1 cellular context compared by ENCODE assay signal in the genomic region with DNA sequence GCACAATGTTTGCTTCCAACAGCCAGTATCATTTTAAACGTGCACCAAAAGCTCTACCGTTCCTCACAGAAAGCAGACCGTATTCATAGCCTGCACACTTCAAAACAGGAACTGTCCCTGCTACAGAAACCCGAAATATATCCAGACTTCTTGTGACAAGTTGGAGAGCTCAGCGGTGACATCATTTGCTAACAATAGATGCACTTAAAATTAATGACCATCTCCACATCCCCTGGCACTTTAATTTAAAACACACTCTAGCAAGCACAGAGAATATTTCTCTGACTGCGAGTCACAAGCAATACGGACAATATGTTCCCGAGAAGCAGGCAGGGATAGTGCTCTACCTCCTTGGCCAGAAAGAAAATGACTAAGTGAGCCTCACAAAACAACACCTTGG.
TF ChIP-seq lines count a peak whose summit lies in the region.

No MANE protein-coding gene starts in this region.

TF ChIP-seq in GM12878, 131 proteins besides CTCF, POLR2A, EP300 and RAD21 (continued from another document and continues in another):
- TF ChIP-seq, protein P1, sequence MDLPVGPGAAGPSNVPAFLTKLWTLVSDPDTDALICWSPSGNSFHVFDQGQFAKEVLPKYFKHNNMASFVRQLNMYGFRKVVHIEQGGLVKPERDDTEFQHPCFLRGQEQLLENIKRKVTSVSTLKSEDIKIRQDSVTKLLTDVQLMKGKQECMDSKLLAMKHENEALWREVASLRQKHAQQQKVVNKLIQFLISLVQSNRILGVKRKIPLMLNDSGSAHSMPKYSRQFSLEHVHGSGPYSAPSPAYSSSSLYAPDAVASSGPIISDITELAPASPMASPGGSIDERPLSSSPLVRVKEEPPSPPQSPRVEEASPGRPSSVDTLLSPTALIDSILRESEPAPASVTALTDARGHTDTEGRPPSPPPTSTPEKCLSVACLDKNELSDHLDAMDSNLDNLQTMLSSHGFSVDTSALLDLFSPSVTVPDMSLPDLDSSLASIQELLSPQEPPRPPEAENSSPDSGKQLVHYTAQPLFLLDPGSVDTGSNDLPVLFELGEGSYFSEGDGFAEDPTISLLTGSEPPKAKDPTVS (IDR thresholded peaks at IDR 0.05; ENCODE audit: low read depth, low read length): no peak
- TF ChIP-seq POU2F2 (IDR thresholded peaks at IDR 0.05; ENCODE audit: borderline replicate concordance, low read depth, low read length): no peak
- TF ChIP-seq, protein P2, sequence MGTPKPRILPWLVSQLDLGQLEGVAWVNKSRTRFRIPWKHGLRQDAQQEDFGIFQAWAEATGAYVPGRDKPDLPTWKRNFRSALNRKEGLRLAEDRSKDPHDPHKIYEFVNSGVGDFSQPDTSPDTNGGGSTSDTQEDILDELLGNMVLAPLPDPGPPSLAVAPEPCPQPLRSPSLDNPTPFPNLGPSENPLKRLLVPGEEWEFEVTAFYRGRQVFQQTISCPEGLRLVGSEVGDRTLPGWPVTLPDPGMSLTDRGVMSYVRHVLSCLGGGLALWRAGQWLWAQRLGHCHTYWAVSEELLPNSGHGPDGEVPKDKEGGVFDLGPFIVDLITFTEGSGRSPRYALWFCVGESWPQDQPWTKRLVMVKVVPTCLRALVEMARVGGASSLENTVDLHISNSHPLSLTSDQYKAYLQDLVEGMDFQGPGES (IDR thresholded peaks at IDR 0.05): no peak
- no peak for TF ChIP-seq CREM (IDR thresholded peaks at IDR 0.05; ENCODE audit: low read depth)
- TF ChIP-seq JUNB (IDR thresholded peaks at IDR 0.05): peak; percentile 26; the same call in 1 of the 2 replicates
- no peak for TF ChIP-seq HCFC1 (IDR thresholded peaks at IDR 0.05; ENCODE audit: low read length)
- TF ChIP-seq FOXM1 (IDR thresholded peaks at IDR 0.05; ENCODE audit: low read depth, low read length): no peak
- TF ChIP-seq, protein P3, sequence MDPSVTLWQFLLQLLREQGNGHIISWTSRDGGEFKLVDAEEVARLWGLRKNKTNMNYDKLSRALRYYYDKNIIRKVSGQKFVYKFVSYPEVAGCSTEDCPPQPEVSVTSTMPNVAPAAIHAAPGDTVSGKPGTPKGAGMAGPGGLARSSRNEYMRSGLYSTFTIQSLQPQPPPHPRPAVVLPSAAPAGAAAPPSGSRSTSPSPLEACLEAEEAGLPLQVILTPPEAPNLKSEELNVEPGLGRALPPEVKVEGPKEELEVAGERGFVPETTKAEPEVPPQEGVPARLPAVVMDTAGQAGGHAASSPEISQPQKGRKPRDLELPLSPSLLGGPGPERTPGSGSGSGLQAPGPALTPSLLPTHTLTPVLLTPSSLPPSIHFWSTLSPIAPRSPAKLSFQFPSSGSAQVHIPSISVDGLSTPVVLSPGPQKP (IDR thresholded peaks at IDR 0.05; ENCODE audit: low read depth, low read length): no peak
- no peak for TF ChIP-seq MTA2 (IDR thresholded peaks at IDR 0.05; ENCODE audit: low read depth)
- TF ChIP-seq ZBED1 (IDR thresholded peaks at IDR 0.05; ENCODE audit: borderline replicate concordance): no peak
- TF ChIP-seq TBL1XR1 (IDR thresholded peaks at IDR 0.05; ENCODE audit: low read depth, low read length): no peak
- TF ChIP-seq NR2F1 (conservative IDR thresholded peaks at IDR 0.05): no peak
- TF ChIP-seq CHD4 (IDR thresholded peaks at IDR 0.05): no peak
- TF ChIP-seq ATF7 (IDR thresholded peaks at IDR 0.05; ENCODE audit: low read depth): peak; percentile 84
- no peak for TF ChIP-seq NKRF (conservative IDR thresholded peaks at IDR 0.05)
- no peak for TF ChIP-seq GABPA (IDR thresholded peaks at IDR 0.05; ENCODE audit: low read depth)
- no peak for TF ChIP-seq GATAD2B (conservative IDR thresholded peaks at IDR 0.05; ENCODE audit: low read depth)
- no peak for TF ChIP-seq ZSCAN29 (IDR thresholded peaks at IDR 0.05)
- no peak for TF ChIP-seq CUX1 (IDR thresholded peaks at IDR 0.05; ENCODE audit: insufficient replicate concordance, low read depth, low read length)
- TF ChIP-seq CHD2 (IDR thresholded peaks at IDR 0.05; ENCODE audit: borderline replicate concordance, low read depth, low read length): no peak
- no peak for TF ChIP-seq YY1 (IDR thresholded peaks at IDR 0.05; ENCODE audit: low read depth, low read length)
- peak; percentile 69 for TF ChIP-seq MEF2A (IDR thresholded peaks at IDR 0.05; ENCODE audit: insufficient read depth, low read depth, low read length)
- no peak for TF ChIP-seq SP1 (IDR thresholded peaks at IDR 0.05; ENCODE audit: low read depth, low read length)
- no peak for TF ChIP-seq SMC3 (IDR thresholded peaks at IDR 0.05; ENCODE audit: borderline replicate concordance, low read length)
- TF ChIP-seq PAX8 (IDR thresholded peaks at IDR 0.05): no peak
- TF ChIP-seq HDAC6 (IDR thresholded peaks at IDR 0.05; ENCODE audit: unreplicated experiment): no peak
- TF ChIP-seq REST (IDR thresholded peaks at IDR 0.05; ENCODE audit: low read depth, low read length): no peak
- TF ChIP-seq SPI1 (IDR thresholded peaks at IDR 0.05; ENCODE audit: borderline replicate concordance, insufficient read depth, low read depth, low read length): peak; percentile 77
- no peak for TF ChIP-seq FOXK2 (IDR thresholded peaks at IDR 0.05)
- no peak for TF ChIP-seq SUZ12 (IDR thresholded peaks at IDR 0.05; ENCODE audit: unreplicated experiment)
- no peak for TF ChIP-seq CHD1 (IDR thresholded peaks at IDR 0.05; ENCODE audit: low read depth, low read length)
- TF ChIP-seq ZBTB11 (CRISPR knock-in tag; IDR thresholded peaks at IDR 0.05): no peak
- peak; percentile 20; the same call in 1 of the 2 replicates for TF ChIP-seq EED (IDR thresholded peaks at IDR 0.05; ENCODE audit: low read depth)
- no peak for TF ChIP-seq SMARCA5 (IDR thresholded peaks at IDR 0.05)
- no peak for TF ChIP-seq TCF12 (IDR thresholded peaks at IDR 0.05; ENCODE audit: low read depth, low read length)
- no peak for TF ChIP-seq PML (IDR thresholded peaks at IDR 0.05; ENCODE audit: low read length)
- TF ChIP-seq SRF (IDR thresholded peaks at IDR 0.05; ENCODE audit: low read depth in 2 of 2, low read length in 2 of 2): no peak
- no peak for TF ChIP-seq DPF2 (IDR thresholded peaks at IDR 0.05)
- TF ChIP-seq NFIC (IDR thresholded peaks at IDR 0.05; ENCODE audit: low read depth, low read length): peak; percentile 45
- no peak for TF ChIP-seq ESRRA (IDR thresholded peaks at IDR 0.05; ENCODE audit: low read length)
- TF ChIP-seq SMAD5 (IDR thresholded peaks at IDR 0.05; ENCODE audit: low read depth): no peak
- no peak for TF ChIP-seq SIN3A (IDR thresholded peaks at IDR 0.05; ENCODE audit: low read depth, low read length)
- no peak for TF ChIP-seq MAX (IDR thresholded peaks at IDR 0.05; ENCODE audit: low read depth, low read length)
